Comparison of ENCODE assay signal across 9 cellular contexts in the genomic region with DNA sequence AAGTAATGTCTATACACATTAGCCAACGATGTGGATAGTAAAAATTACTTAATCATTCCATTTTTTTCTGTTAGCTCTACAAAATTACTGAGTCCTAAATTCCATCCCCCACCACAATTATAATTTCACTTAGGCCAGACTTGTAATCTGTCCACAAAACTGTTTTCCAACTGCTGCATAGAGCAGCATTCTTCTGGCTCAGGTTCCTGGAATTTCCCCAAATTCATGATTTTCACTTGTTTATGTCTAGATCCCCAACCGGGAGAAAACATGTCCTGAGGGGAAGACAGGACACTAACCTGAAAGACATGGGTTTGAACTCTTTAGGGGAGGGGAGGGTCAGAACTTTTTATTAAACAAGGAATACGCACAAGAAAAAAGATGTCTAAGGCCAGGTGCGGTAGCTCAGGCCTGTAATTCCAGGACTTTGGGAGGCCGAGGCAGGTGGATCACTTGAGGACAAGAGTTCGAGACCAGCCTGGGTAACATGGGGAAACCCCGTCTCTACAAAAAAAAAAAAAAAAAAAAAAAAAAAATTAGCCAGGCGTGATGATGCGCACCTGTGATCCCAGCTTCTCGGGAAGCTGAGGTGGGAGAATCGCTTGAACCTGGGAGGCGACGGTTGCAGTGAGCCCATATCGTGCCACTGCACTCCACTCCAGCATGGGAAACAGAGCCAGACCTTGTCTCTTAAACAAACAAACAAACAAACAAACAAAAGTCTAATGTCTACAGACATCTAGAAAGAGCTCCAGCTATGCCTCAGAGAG. TPM values are rescaled to one million over a fixed set of nuclear protein-coding genes. Genes with fewer than 3 reads are reported as not detected.
DNase-seq lines count a peak whose midpoint lies in the region; ATAC-seq, FAIRE-seq and TF ChIP-seq lines count a peak whose summit lies in the region.
"Had no signal": no experiment of that assay in that cellular context is flagged by ENCODE, and none has a peak within 500 bp of the region (broad histone marks: within the 10 kb centered on the region; RNA-seq: fewer than 3 reads in every experiment).

No MANE protein-coding gene starts in this region.

- H3K27ac ChIP-seq in right cardiac atrium (ENCODE audit: low read length) (no peak overlapping the region), right atrium auricular region (peak overlapping the region in 1 of 2 donors; percentile 92), HepG2 (ENCODE audit: extremely low read length, insufficient read depth, low read length) (peak overlapping the region; percentile 96)

- H3K9ac ChIP-seq in HepG2 (ENCODE audit: insufficient read depth, low read depth, low read length) = peak overlapping the region; percentile 95

- TF ChIP-seq EP300 in HepG2 (IDR thresholded peaks at IDR 0.05; ENCODE audit: low read depth in 2 of 2, low read length in 2 of 2) (no peak), HepG2 (CRISPR knock-in tag; IDR thresholded peaks at IDR 0.05; ENCODE audit: borderline replicate concordance) (no peak)

- TF ChIP-seq POLR2A in HepG2 (IDR thresholded peaks at IDR 0.05; ENCODE audit: insufficient read depth in 1 of 2, low read depth in 2 of 2, low read length in 2 of 2) = no peak

- no peak overlapping the region for H2AFZ ChIP-seq in HepG2 (ENCODE audit: low read length)

- peaks cover 56% of the 10 kb centered on the region for H4K20me1 ChIP-seq in HepG2 (ENCODE audit: insufficient read depth, low read length)

- POLR2A ChIA-PET in HepG2 (lab: Yijun Ruan, JAX) = interaction anchor here (0.6 to 5.9 kb wide), 4 partner anchors 20 to 26 kb away, joined by 3 to 132 read pairs (median 12); partner anchors contain the start of gene ISL2

- H3K27ac Mint-ChIP-seq in activated T-helper 1 cell treated with anti-CD3 and anti-CD28 coated beads, Interleukin-12 subunit alpha, Interleukin-12 subunit beta, Interleukin-2, Interleukin-4 antibody, amounts not matched to agents 30 ng/mL and 10 ng/mL and 1 ng/mL, durations not matched to agents 14 hours and 24 hours and 36 hours = peak overlapping the region; percentile 82

- ATAC-seq in right cardiac atrium = no peak
- no peak for ATAC-seq in HepG2
- ATAC-seq in GM21576 (IDR thresholded peaks at IDR 0.05; ENCODE audit: unreplicated experiment) = no peak
- no peak for ATAC-seq in HG03354 (IDR thresholded peaks at IDR 0.05; ENCODE audit: poor library complexity, severe bottlenecking, unreplicated experiment)

- H3K4me1 ChIP-seq in right cardiac atrium (ENCODE audit: control insufficient read depth, insufficient read depth, low read length) (peaks cover 2% of the 10 kb centered on the region), right atrium auricular region (peaks cover 0 to 21% of the 10 kb centered on the region in 2 donors), HepG2 (ENCODE audit: insufficient read depth, low read length) (peaks cover 74% of the 10 kb centered on the region)

- H3K4me1 Mint-ChIP-seq in activated T-helper 1 cell treated with anti-CD3 and anti-CD28 coated beads, Interleukin-12 subunit alpha, Interleukin-12 subunit beta, Interleukin-2, Interleukin-4 antibody, amounts not matched to agents 30 ng/mL and 10 ng/mL and 1 ng/mL, durations not matched to agents 14 hours and 24 hours and 36 hours (ENCODE audit: low read depth) = peaks cover 31% of the 10 kb centered on the region

- 82% methylated on average over 14 of the region's 14 CpGs for WGBS in right cardiac atrium
- WGBS in HepG2 (ENCODE audit: low lambda C conversion rate) = 42% methylated on average over 14 of the region's 14 CpGs

- no peaks in the 10 kb centered on the region for H3K36me3 ChIP-seq in right atrium auricular region
- H3K36me3 ChIP-seq in HepG2 (replicated peaks in 1 of 2; ENCODE audit: control insufficient read depth in 1 of 2, insufficient read depth in 2 of 2, low read length in 2 of 2) = no peaks in the 10 kb centered on the region

- no peak for TF ChIP-seq RAD21 in HepG2 (CRISPR knock-in tag; IDR thresholded peaks at IDR 0.05)

- H3K27me3 ChIP-seq in right cardiac atrium (ENCODE audit: control insufficient read depth, insufficient read depth) = no peaks in the 10 kb centered on the region
- H3K27me3 ChIP-seq in right atrium auricular region = no peaks in the 10 kb centered on the region
- no peaks in the 10 kb centered on the region; a peak in 1 of 5 replicates for H3K27me3 ChIP-seq in HepG2 (ENCODE audit: control insufficient read depth in 1 of 2, insufficient read depth in 2 of 2, low read length in 2 of 2)

- H3K27me3 Mint-ChIP-seq in activated T-helper 1 cell treated with anti-CD3 and anti-CD28 coated beads, Interleukin-12 subunit alpha, Interleukin-12 subunit beta, Interleukin-2, Interleukin-4 antibody, amounts not matched to agents 30 ng/mL and 10 ng/mL and 1 ng/mL, durations not matched to agents 14 hours and 24 hours and 36 hours (ENCODE audit: insufficient read depth) = peaks cover 7% of the 10 kb centered on the region

- peak overlapping the region; percentile 82 for H3K4me3 ChIP-seq in right cardiac atrium (ENCODE audit: low read length)
- H3K4me3 ChIP-seq in right atrium auricular region = peak overlapping the region in 1 of 2 donors; percentile 82
- H3K4me3 ChIP-seq in HepG2 (replicated peaks in 1 of 3; ENCODE audit: insufficient read depth in 1 of 3, low read depth in 2 of 3, low read length in 3 of 3) = peak overlapping the region; percentile 83 to 98 (median 97)

- TF ChIP-seq CTCF in right atrium auricular region (IDR thresholded peaks at IDR 0.05) = no peak
- TF ChIP-seq CTCF in HepG2 (CRISPR knock-in tag; IDR thresholded peaks at IDR 0.05) = no peak

- CTCF ChIA-PET in HepG2 (lab: Yijun Ruan, JAX; ENCODE audit: low intra/inter-chr PET ratio, low total read pairs) = no interaction called here

- peaks cover 3% of the 10 kb centered on the region for H3K9me3 Mint-ChIP-seq in activated T-helper 1 cell treated with anti-CD3 and anti-CD28 coated beads, Interleukin-12 subunit alpha, Interleukin-12 subunit beta, Interleukin-2, Interleukin-4 antibody, amounts not matched to agents 30 ng/mL and 10 ng/mL and 1 ng/mL, durations not matched to agents 14 hours and 24 hours and 36 hours

- H3K9me3 ChIP-seq in right cardiac atrium (ENCODE audit: control insufficient read depth, low read length) = no peaks in the 10 kb centered on the region
- no peaks in the 10 kb centered on the region for H3K9me3 ChIP-seq in right atrium auricular region
- no peaks in the 10 kb centered on the region for H3K9me3 ChIP-seq in HepG2 (ENCODE audit: low read length)

- no TSS peak for BruUV-seq in HepG2 (replicated peaks; lab: Mats Ljungman, UMichigan)

- intact Hi-C loops in right cardiac atrium (cut with DNase I) (no loop called here), HepG2 (cut with micrococcal nuclease; ENCODE audit: unreplicated experiment) (no loop called here)
- intact Hi-C loops in activated T-helper 1 cell treated with anti-CD3 and anti-CD28 coated beads, Interleukin-12 subunit alpha, Interleukin-12 subunit beta, Interleukin-2, Interleukin-4 antibody, amounts not matched to agents 30 ng/mL and 10 ng/mL and 1 ng/mL, durations not matched to agents 14 hours and 24 hours and 36 hours (cut with micrococcal nuclease) = loop anchor here (2.0 kb wide), 1 partner anchor 879 kb away; no protein-coding TSS in a partner anchor

- DNase-seq in right cardiac atrium = no peak
- DNase-seq in right atrium auricular region (ENCODE audit: low spot score) = no peak
- no peak for DNase-seq in activated T-helper 1 cell treated with anti-CD3 and anti-CD28 coated beads, Interleukin-12 subunit alpha, Interleukin-12 subunit beta, Interleukin-2, Interleukin-4 antibody, amounts not matched to agents 30 ng/mL and 10 ng/mL and 1 ng/mL, durations not matched to agents 14 hours and 24 hours and 36 hours (ENCODE audit: low spot score)
- DNase-seq in HepG2 (ENCODE audit: low spot score) = no peak
- DNase-seq in NCI-H82 treated with DMSO at 0.1 percent for 48 hours (lab: John Stamatoyannopoulos, UW; ENCODE audit: unreplicated experiment) = no peak
- no peak for DNase-seq in NCI-H510A treated with DMSO at 0.1 percent for 48 hours (lab: John Stamatoyannopoulos, UW)
- DNase-seq: stimulated activated CD4-positive, alpha-beta T cell treated with anti-CD3 and anti-CD28 coated beads, Interleukin-4, amount 100 ng/mL, for 1 hour had no signal

- in situ Hi-C loops in HepG2 (cut with HindIII; ENCODE audit: extremely low pct_ligation_motif_present, low pct_unique_long_range_greater_than_20kb) = no loop called here

- FAIRE-seq in HepG2 (lab: Jason Lieb, UNC) = no peak

- peak overlapping the region; percentile 97 for H3K4me2 ChIP-seq in HepG2 (ENCODE audit: low read depth, low read length)

- H3K4me3 Mint-ChIP-seq in activated T-helper 1 cell treated with anti-CD3 and anti-CD28 coated beads, Interleukin-12 subunit alpha, Interleukin-12 subunit beta, Interleukin-2, Interleukin-4 antibody, amounts not matched to agents 30 ng/mL and 10 ng/mL and 1 ng/mL, durations not matched to agents 14 hours and 24 hours and 36 hours = peak overlapping the region; percentile 90

- peaks cover 62% of the 10 kb centered on the region for H3K79me2 ChIP-seq in HepG2 (ENCODE audit: insufficient read depth, low read length)

- H3K36me3 Mint-ChIP-seq in activated T-helper 1 cell treated with anti-CD3 and anti-CD28 coated beads, Interleukin-12 subunit alpha, Interleukin-12 subunit beta, Interleukin-2, Interleukin-4 antibody, amounts not matched to agents 30 ng/mL and 10 ng/mL and 1 ng/mL, durations not matched to agents 14 hours and 24 hours and 36 hours (ENCODE audit: low read depth) = peaks cover 8% of the 10 kb centered on the region

RNA-seq across cellular contexts. Expression of gene ETFA, which starts 1.5 kb away (rescaled TPM):
- total RNA-seq in right cardiac atrium = 100 to 1,000 TPM; 248 to 283 (median 250) TPM
- 264 TPM for polyA plus RNA-seq in right cardiac atrium
- 100 to 1,000 TPM; 109 to 186 TPM for total RNA-seq in right atrium auricular region
- total RNA-seq in activated T-helper 1 cell treated with anti-CD3 and anti-CD28 coated beads, Interleukin-12 subunit alpha, Interleukin-12 subunit beta, Interleukin-2, Interleukin-4 antibody, amounts not matched to agents 30 ng/mL and 10 ng/mL and 1 ng/mL, durations not matched to agents 14 hours and 24 hours and 36 hours = 129 and 133 TPM in 2 replicates
- 396 and 456 TPM in 2 replicates for total RNA-seq in HepG2 (2016; rRNA removed; fragmentation: Illumina TruSeq; extraction: Trizol)
- total RNA-seq in HepG2 (2016; cell fraction: cytosol; rRNA removed; fragmentation: Illumina TruSeq; extraction: Trizol; ENCODE audit: low read depth) = 368 and 410 TPM in 2 replicates
- 386 and 515 TPM in 2 replicates for total RNA-seq in HepG2 (2016; cell fraction: insoluble cytoplasmic fraction; rRNA removed; fragmentation: Illumina TruSeq; extraction: Trizol)
- 164 and 175 TPM in 2 replicates for total RNA-seq in HepG2 (2016; cell fraction: membrane; rRNA removed; fragmentation: Illumina TruSeq; extraction: Trizol)
- 159 and 170 TPM in 2 replicates for total RNA-seq in HepG2 (2016; cell fraction: nucleus; rRNA removed; fragmentation: Illumina TruSeq; extraction: Trizol)
- polyA plus RNA-seq in HepG2 (2011; rRNA removed) = 221 and 291 TPM in 2 replicates
- polyA plus RNA-seq in HepG2 (2011; cell fraction: cytosol; rRNA removed) = 171 and 237 TPM in 2 replicates
- polyA plus RNA-seq in HepG2 (2011; cell fraction: nucleus; rRNA removed) = 66.6 and 86.3 TPM in 2 replicates
- polyA plus RNA-seq in HepG2 (2012) = 209 and 241 TPM in 2 replicates
- polyA plus RNA-seq in HepG2 (2016; cell fraction: cytosol; fragmentation: Illumina TruSeq; extraction: Trizol; ENCODE audit: low read depth) = 67.4 and 75.2 TPM in 2 replicates
- polyA plus RNA-seq in HepG2 (2016; cell fraction: insoluble cytoplasmic fraction; fragmentation: Illumina TruSeq; extraction: Trizol; ENCODE audit: low read depth) = 426 and 472 TPM in 2 replicates
- polyA plus RNA-seq in HepG2 (2016; cell fraction: membrane; fragmentation: Illumina TruSeq; extraction: Trizol; ENCODE audit: low read depth) = 74.9 and 81.8 TPM in 2 replicates
- 213 and 215 TPM in 2 replicates for polyA plus RNA-seq in HepG2 (2016; cell fraction: nucleus; fragmentation: Illumina TruSeq; extraction: Trizol; ENCODE audit: insufficient read depth, low read depth)
- polyA minus RNA-seq in HepG2 (2011; rRNA and poly(A)+ RNA removed; ENCODE audit: low replicate concordance) = 123 and 181 TPM in 2 replicates
- 116 and 138 TPM in 2 replicates for polyA minus RNA-seq in HepG2 (2011; cell fraction: cytosol; rRNA and poly(A)+ RNA removed)
- 103 and 120 TPM in 2 replicates for polyA minus RNA-seq in HepG2 (2011; cell fraction: nucleus; rRNA and poly(A)+ RNA removed)

RNA-seq across cellular contexts. Expression of gene ISL2, which starts 26.8 kb away (rescaled TPM):
- total RNA-seq in right cardiac atrium = not detected
- polyA plus RNA-seq in right cardiac atrium = 0.05 TPM
- total RNA-seq in right atrium auricular region = not detected
- total RNA-seq in activated T-helper 1 cell treated with anti-CD3 and anti-CD28 coated beads, Interleukin-12 subunit alpha, Interleukin-12 subunit beta, Interleukin-2, Interleukin-4 antibody, amounts not matched to agents 30 ng/mL and 10 ng/mL and 1 ng/mL, durations not matched to agents 14 hours and 24 hours and 36 hours = 1.3 TPM in 2 replicates
- 2.5 and 5.1 TPM in 2 replicates for total RNA-seq in HepG2 (2016; rRNA removed; fragmentation: Illumina TruSeq; extraction: Trizol)
- 1.5 and 2.1 TPM in 2 replicates for total RNA-seq in HepG2 (2016; cell fraction: cytosol; rRNA removed; fragmentation: Illumina TruSeq; extraction: Trizol; ENCODE audit: low read depth)
- total RNA-seq in HepG2 (2016; cell fraction: insoluble cytoplasmic fraction; rRNA removed; fragmentation: Illumina TruSeq; extraction: Trizol) = 3.0 and 4.9 TPM in 2 replicates
- total RNA-seq in HepG2 (2016; cell fraction: membrane; rRNA removed; fragmentation: Illumina TruSeq; extraction: Trizol) = 2.9 and 3.6 TPM in 2 replicates
- total RNA-seq in HepG2 (2016; cell fraction: nucleus; rRNA removed; fragmentation: Illumina TruSeq; extraction: Trizol) = 5.5 and 5.8 TPM in 2 replicates
- polyA plus RNA-seq in HepG2 (2011; rRNA removed) = 4.3 and 6.3 TPM in 2 replicates
- 3.7 and 5.2 TPM in 2 replicates for polyA plus RNA-seq in HepG2 (2011; cell fraction: cytosol; rRNA removed)
- polyA plus RNA-seq in HepG2 (2011; cell fraction: nucleus; rRNA removed) = 40.9 and 48.7 TPM in 2 replicates
- polyA plus RNA-seq in HepG2 (2012) = 3.6 and 6.5 TPM in 2 replicates
- 1.7 and 2.0 TPM in 2 replicates for polyA plus RNA-seq in HepG2 (2016; cell fraction: cytosol; fragmentation: Illumina TruSeq; extraction: Trizol; ENCODE audit: low read depth)
- polyA plus RNA-seq in HepG2 (2016; cell fraction: insoluble cytoplasmic fraction; fragmentation: Illumina TruSeq; extraction: Trizol; ENCODE audit: low read depth) = 3.6 and 3.7 TPM in 2 replicates
- 1.8 and 2.1 TPM in 2 replicates for polyA plus RNA-seq in HepG2 (2016; cell fraction: membrane; fragmentation: Illumina TruSeq; extraction: Trizol; ENCODE audit: low read depth)
- polyA plus RNA-seq in HepG2 (2016; cell fraction: nucleus; fragmentation: Illumina TruSeq; extraction: Trizol; ENCODE audit: insufficient read depth, low read depth) = 13.2 TPM in 2 replicates
- polyA minus RNA-seq in HepG2 (2011; rRNA and poly(A)+ RNA removed; ENCODE audit: low replicate concordance) = 1.7 and 9.6 TPM in 2 replicates
- 4.3 and 7.4 TPM in 2 replicates for polyA minus RNA-seq in HepG2 (2011; cell fraction: cytosol; rRNA and poly(A)+ RNA removed)
- 8.9 and 12.7 TPM in 2 replicates for polyA minus RNA-seq in HepG2 (2011; cell fraction: nucleus; rRNA and poly(A)+ RNA removed)
